ENCODE assay signal across 36 cellular contexts in genomic region chr2:16301961-16302360, GRCh38.
"Had no signal": no experiment of that assay in that cellular context is flagged by ENCODE, and none has a peak within 500 bp of the region (broad histone marks: within the 10 kb centered on the region; RNA-seq: fewer than 3 reads in every experiment).

No MANE protein-coding gene starts in this region.

- H3K27ac ChIP-seq: KMS-11 had no signal

- DNase-seq: Karpas-422, Kasumi-1, MG63, MM.1S, MV-4-11, NCI-H1048, NCI-H1092, NCI-H1092 treated with DMSO at 0.1 percent for 48 hours, NCI-H1105, NCI-H1105 treated with DMSO at 0.1 percent for 48 hours, NCI-H1417 treated with DMSO at 0.1 percent for 48 hours, NCI-H1436, NCI-H1436 treated with DMSO at 0.1 percent for 48 hours, NCI-H146, NCI-H1694, NCI-H1694 treated with DMSO at 0.1 percent for 48 hours, NCI-H187, NCI-H187 treated with DMSO at 0.1 percent for 48 hours, NCI-H1930, NCI-H2029, NCI-H2029 treated with DMSO at 0.1 percent for 48 hours, NCI-H2081, NCI-H2081 treated with DMSO at 0.1 percent for 48 hours, NCI-H2107, NCI-H2171, NCI-H2171 treated with DMSO at 0.1 percent for 48 hours, NCI-H226, NCI-H345, NCI-H446, NCI-H446 treated with DMSO at 0.1 percent for 48 hours, NCI-H510A, NCI-H510A treated with DMSO at 0.1 percent for 48 hours, NCI-H524, NCI-H524 treated with DMSO at 0.1 percent for 48 hours, NCI-H526 had no signal

- H3K4me2 ChIP-seq: KMS-11 had no signal

- H3K4me3 ChIP-seq: MG63 had no signal

- H3K9ac ChIP-seq: KMS-11 had no signal

- H3K36me3 ChIP-seq: MG63 had no signal
